In the genomic region with DNA sequence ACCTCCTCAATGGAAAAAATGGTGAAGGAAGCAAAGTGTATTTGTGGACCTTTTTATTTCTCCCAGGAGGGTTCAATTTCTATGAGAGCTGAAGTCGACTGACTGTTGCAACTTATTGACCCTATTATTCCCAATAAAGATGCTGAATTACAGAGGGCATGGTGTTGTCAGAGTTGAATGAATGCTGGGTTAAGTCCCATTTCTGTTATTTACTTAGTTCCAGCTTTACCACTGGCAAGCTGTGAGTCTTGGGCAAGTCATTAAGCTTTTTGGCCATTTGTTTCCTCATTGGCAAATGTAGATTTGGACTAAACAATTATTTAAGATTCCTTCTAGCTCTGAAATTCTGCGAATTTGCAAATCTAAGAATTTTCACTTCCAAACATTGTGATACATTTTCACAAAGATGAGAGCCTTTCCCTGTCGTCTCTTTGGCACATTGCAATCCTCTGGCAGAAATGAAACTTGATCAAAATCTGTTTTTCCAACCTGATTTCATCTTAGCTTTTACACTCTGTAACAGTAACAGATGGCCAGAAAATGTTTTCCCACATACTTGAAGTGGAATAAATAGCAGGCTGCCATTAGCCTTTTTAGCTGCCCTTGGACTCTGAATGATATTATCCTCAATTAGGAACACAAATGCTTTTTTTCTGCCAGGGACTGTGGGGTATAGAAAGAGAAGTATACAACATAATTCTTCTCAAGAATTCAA, we compare ENCODE assay signal across 15 cellular contexts.
"Had no signal": no experiment of that assay in that cellular context is flagged by ENCODE, and none has a peak within 500 bp of the region (broad histone marks: within the 10 kb centered on the region; RNA-seq: fewer than 3 reads in every experiment).

No MANE protein-coding gene starts in this region.

- H3K9me3 Mint-ChIP-seq: activated naive CD8-positive, alpha-beta T cell treated with anti-CD3 and anti-CD28 coated beads for 36 hours; activated T-cell treated with anti-CD3 and anti-CD28 coated beads, Interleukin-2, amount 50 U/mL, for 24 hours; neural progenitor cell; T-helper 2 cell treated with Interferon-gamma antibody and Interleukin-4, amounts not matched to agents 5 μg/mL and 100 μg/mL, for 36 hours had no signal

- H3K27me3 Mint-ChIP-seq: activated CD8-positive, alpha-beta memory T cell treated with anti-CD3 and anti-CD28 coated beads, Interleukin-2, amount 10 ng/mL, durations not matched to agents 7 days and 5 days; activated naive CD8-positive, alpha-beta T cell treated with anti-CD3 and anti-CD28 coated beads for 36 hours; activated T-cell treated with anti-CD3 and anti-CD28 coated beads, Interleukin-2, amount 50 U/mL, for 24 hours had no signal

- ATAC-seq: activated CD4-positive, CD25-positive, alpha-beta regulatory T cell treated with anti-CD3 and anti-CD28 coated beads, Interleukin-2, amount 50 U/mL, for 24 hours; activated CD8-positive, alpha-beta memory T cell treated with anti-CD3 and anti-CD28 coated beads, Interleukin-2, amount 10 ng/mL, durations not matched to agents 7 days and 5 days; gastrocnemius medialis had no signal

- H3K36me3 Mint-ChIP-seq: activated CD8-positive, alpha-beta memory T cell treated with anti-CD3 and anti-CD28 coated beads, Interleukin-2, amount 10 ng/mL, durations not matched to agents 7 days and 5 days; activated naive CD8-positive, alpha-beta T cell treated with anti-CD3 and anti-CD28 coated beads for 36 hours; neural progenitor cell had no signal

- H3K4me1 ChIP-seq: neural progenitor cell had no signal

- H3K9ac ChIP-seq: neural progenitor cell had no signal

- H3K27ac ChIP-seq: neural progenitor cell, ovary had no signal

- H3K27ac Mint-ChIP-seq: activated CD8-positive, alpha-beta memory T cell treated with anti-CD3 and anti-CD28 coated beads, Interleukin-2, amount 10 ng/mL, durations not matched to agents 7 days and 5 days; activated naive CD8-positive, alpha-beta T cell treated with anti-CD3 and anti-CD28 coated beads for 36 hours; activated T-cell treated with anti-CD3 and anti-CD28 coated beads, Interleukin-2, amount 50 U/mL, for 24 hours; neural progenitor cell; T-helper 2 cell treated with Interferon-gamma antibody and Interleukin-4, amounts not matched to agents 5 μg/mL and 100 μg/mL, for 36 hours had no signal

- H3K4me1 Mint-ChIP-seq: neural progenitor cell had no signal

- H3K4me2 ChIP-seq: neural progenitor cell had no signal

- H3K27me3 ChIP-seq: gastrocnemius medialis, neural progenitor cell, ovary had no signal

- H2AFZ ChIP-seq: neural progenitor cell had no signal

- H3K4me3 Mint-ChIP-seq: activated CD8-positive, alpha-beta memory T cell treated with anti-CD3 and anti-CD28 coated beads, Interleukin-2, amount 10 ng/mL, durations not matched to agents 7 days and 5 days; activated naive CD8-positive, alpha-beta T cell treated with anti-CD3 and anti-CD28 coated beads for 36 hours; activated T-cell treated with anti-CD3 and anti-CD28 coated beads, Interleukin-2, amount 50 U/mL, for 24 hours; neural progenitor cell; T-helper 2 cell treated with Interferon-gamma antibody and Interleukin-4, amounts not matched to agents 5 μg/mL and 100 μg/mL, for 36 hours had no signal

- FAIRE-seq: bronchial epithelial cell, colon, keratinocyte had no signal

- H3K9me3 ChIP-seq: gastrocnemius medialis, ovary had no signal

- DNase-seq: activated CD4-positive, alpha-beta T cell treated with anti-CD3 and anti-CD28 coated beads, Interleukin-2, amount 50 U/mL, for 4 hours; activated CD8-positive, alpha-beta memory T cell treated with anti-CD3 and anti-CD28 coated beads, Interleukin-2, amount 10 ng/mL, durations not matched to agents 7 days and 5 days; activated effector memory CD4-positive, alpha-beta T cell treated with anti-CD3 and anti-CD28 coated beads, Interleukin-2, amount 50 U/mL, for 16 hours; activated naive CD8-positive, alpha-beta T cell treated with anti-CD3 and anti-CD28 coated beads for 36 hours; activated T-cell treated with anti-CD3 and anti-CD28 coated beads, Interleukin-2, amount 50 U/mL, for 24 hours; gastrocnemius medialis; ovary; stimulated activated CD4-positive, alpha-beta T cell treated with anti-CD3 and anti-CD28 coated beads, Interleukin-2, amount 100 ng/mL, for 48 hours; stimulated activated naive CD4-positive, alpha-beta T cell treated with Interleukin-2 at 50 U/mL for 16 hours had no signal

- H3K4me3 ChIP-seq: gastrocnemius medialis, neural progenitor cell, ovary had no signal

- H3K36me3 ChIP-seq: gastrocnemius medialis, neural progenitor cell, ovary had no signal
